ENCODE assay signal across 8 cellular contexts in genomic region chr18:44826418-44827259, GRCh38.
DNase-seq lines count a peak whose midpoint lies in the region; ATAC-seq and TF ChIP-seq lines count a peak whose summit lies in the region.

No MANE protein-coding gene starts in this region.

- DNase-seq in DMS79 treated with DMSO at 0.1 percent for 48 hours (lab: John Stamatoyannopoulos, UW): peak; percentile 99
- DNase-seq in NCI-H524 (lab: John Stamatoyannopoulos, UW): peak; percentile 46 to 87
- peak; percentile 48 for DNase-seq in epidermal melanocyte (ENCODE audit: insufficient read length, low spot score)
- DNase-seq in CD8-positive, alpha-beta T cell: no peak
- no peak for DNase-seq in activated CD8-positive, alpha-beta memory T cell treated with anti-CD3 and anti-CD28 coated beads, Interleukin-2, amount 10 ng/mL, durations not matched to agents 7 days and 5 days
- no peak for DNase-seq in middle frontal gyrus (ENCODE audit: extremely low spot score, low spot score)

- ATAC-seq in CD8-positive, alpha-beta T cell: no peak
- ATAC-seq in activated CD8-positive, alpha-beta memory T cell treated with anti-CD3 and anti-CD28 coated beads, Interleukin-2, amount 10 ng/mL, durations not matched to agents 7 days and 5 days: no peak
- ATAC-seq in GM19324 (IDR thresholded peaks at IDR 0.05; ENCODE audit: low FRiP score, unreplicated experiment): no peak

- CTCF ChIA-PET in CD8-positive, alpha-beta T cell (lab: Charles Lee): no interaction called here
- CTCF ChIA-PET in activated CD8-positive, alpha-beta memory T cell treated with anti-CD3 and anti-CD28 coated beads, Interleukin-2, amount 10 ng/mL, durations not matched to agents 7 days and 5 days (lab: Charles Lee): interaction anchor here (1.1 to 1.5 kb wide), 2 partner anchors 10 to 27 kb away, joined by 4 read pairs; no protein-coding TSS in a partner anchor

- no peak overlapping the region for H3K27ac Mint-ChIP-seq in CD8-positive, alpha-beta T cell
- no peak overlapping the region for H3K27ac Mint-ChIP-seq in activated CD8-positive, alpha-beta memory T cell treated with anti-CD3 and anti-CD28 coated beads, Interleukin-2, amount 10 ng/mL, durations not matched to agents 7 days and 5 days

- no peaks in the 10 kb centered on the region for H3K36me3 Mint-ChIP-seq in CD8-positive, alpha-beta T cell
- peaks cover 4% of the 10 kb centered on the region for H3K36me3 Mint-ChIP-seq in activated CD8-positive, alpha-beta memory T cell treated with anti-CD3 and anti-CD28 coated beads, Interleukin-2, amount 10 ng/mL, durations not matched to agents 7 days and 5 days

- no peaks in the 10 kb centered on the region for H3K36me3 ChIP-seq in muscle layer of colon (ENCODE audit: insufficient read depth, low read length)
- no peaks in the 10 kb centered on the region for H3K36me3 ChIP-seq in CD8-positive, alpha-beta T cell (ENCODE audit: insufficient read depth, low read length)

- POLR2A ChIA-PET in CD8-positive, alpha-beta T cell (lab: Charles Lee): no interaction called here

- peak overlapping the region in 1 of 2 donors; percentile 19 for H3K4me3 ChIP-seq in muscle layer of colon (ENCODE audit: low read depth in 1 of 2, low read length in 2 of 2)
- no peak overlapping the region for H3K4me3 ChIP-seq in CD8-positive, alpha-beta T cell (ENCODE audit: low read depth, low read length)

- H3K27me3 ChIP-seq in muscle layer of colon (ENCODE audit: control insufficient read depth in 1 of 2, insufficient read depth in 2 of 2, low read length in 2 of 2): no peaks in the 10 kb centered on the region
- H3K27me3 ChIP-seq in CD8-positive, alpha-beta T cell (ENCODE audit: insufficient read depth, low read length): no peaks in the 10 kb centered on the region

- no peaks in the 10 kb centered on the region for H3K4me1 Mint-ChIP-seq in CD8-positive, alpha-beta T cell (ENCODE audit: low read depth)
- peaks cover 25% of the 10 kb centered on the region for H3K4me1 Mint-ChIP-seq in activated CD8-positive, alpha-beta memory T cell treated with anti-CD3 and anti-CD28 coated beads, Interleukin-2, amount 10 ng/mL, durations not matched to agents 7 days and 5 days

- no peak for TF ChIP-seq CTCF in CD8-positive, alpha-beta T cell (IDR thresholded peaks at IDR 0.05)

- peak overlapping the region; percentile 4 for H3K9ac ChIP-seq in muscle layer of colon (ENCODE audit: low read length)

- H3K27ac ChIP-seq in muscle layer of colon (ENCODE audit: low read depth, low read length): peak overlapping the region; percentile 84
- no peak overlapping the region for H3K27ac ChIP-seq in CD8-positive, alpha-beta T cell (ENCODE audit: low read depth, low read length)

- H3K9me3 ChIP-seq in muscle layer of colon (ENCODE audit: low read length): no peaks in the 10 kb centered on the region
- no peaks in the 10 kb centered on the region for H3K9me3 ChIP-seq in CD8-positive, alpha-beta T cell (ENCODE audit: low read length)

- no peaks in the 10 kb centered on the region for H3K9me3 Mint-ChIP-seq in CD8-positive, alpha-beta T cell
- H3K9me3 Mint-ChIP-seq in activated CD8-positive, alpha-beta memory T cell treated with anti-CD3 and anti-CD28 coated beads, Interleukin-2, amount 10 ng/mL, durations not matched to agents 7 days and 5 days (ENCODE audit: low read depth): no peaks in the 10 kb centered on the region

- no peaks in the 10 kb centered on the region for H3K27me3 Mint-ChIP-seq in CD8-positive, alpha-beta T cell (ENCODE audit: low read depth)
- H3K27me3 Mint-ChIP-seq in activated CD8-positive, alpha-beta memory T cell treated with anti-CD3 and anti-CD28 coated beads, Interleukin-2, amount 10 ng/mL, durations not matched to agents 7 days and 5 days: no peaks in the 10 kb centered on the region

- H3K4me1 ChIP-seq in muscle layer of colon (ENCODE audit: insufficient read depth, low read length): peaks cover 63% of the 10 kb centered on the region
- H3K4me1 ChIP-seq in CD8-positive, alpha-beta T cell (ENCODE audit: insufficient read depth, low read length): no peaks in the 10 kb centered on the region

- H3K4me3 Mint-ChIP-seq in CD8-positive, alpha-beta T cell: no peak overlapping the region
- no peak overlapping the region for H3K4me3 Mint-ChIP-seq in activated CD8-positive, alpha-beta memory T cell treated with anti-CD3 and anti-CD28 coated beads, Interleukin-2, amount 10 ng/mL, durations not matched to agents 7 days and 5 days

- intact Hi-C loops in CD8-positive, alpha-beta T cell (cut with DNase I, micrococcal nuclease): no loop called here

Comparison
In these comparisons a context has a peak if more than half of its experiments do, and no peak if none do; other contexts are left out.
1. DNase-seq: peak in DMS79 treated with DMSO at 0.1 percent for 48 hours (single experiment), NCI-H524 (2 of 2) and epidermal melanocyte (single experiment); none in CD8-positive, alpha-beta T cell (0 of 7), activated CD8-positive, alpha-beta memory T cell treated with anti-CD3 and anti-CD28 coated beads, Interleukin-2, amount 10 ng/mL, durations not matched to agents 7 days and 5 days (single experiment) and middle frontal gyrus (single experiment).